ENCODE assay signal across 20 cellular contexts in the genomic region with DNA sequence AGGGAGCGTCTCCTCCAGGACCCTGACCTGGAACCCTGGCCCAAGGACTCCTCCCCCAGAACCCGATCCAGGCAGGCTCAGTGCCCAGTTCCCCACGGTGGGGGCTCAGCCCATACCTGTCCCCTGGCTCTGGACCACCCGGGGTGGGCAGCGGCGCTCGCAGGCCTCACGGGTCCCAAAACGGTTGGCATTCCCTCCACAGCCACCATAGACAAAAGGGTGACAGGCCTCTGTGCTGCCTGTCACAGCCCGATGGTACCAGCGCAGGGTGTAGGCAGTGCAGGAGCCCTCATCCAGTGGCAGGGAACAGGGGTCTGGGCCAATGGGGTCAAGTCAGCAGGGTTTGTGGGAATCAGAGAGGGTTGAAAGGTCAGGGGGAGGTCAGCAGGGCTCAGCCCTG. TPM values are rescaled to one million over a fixed set of nuclear protein-coding genes. Genes with fewer than 3 reads are reported as not detected.
DNase-seq lines count a peak whose midpoint lies in the region; ATAC-seq, FAIRE-seq and TF ChIP-seq lines count a peak whose summit lies in the region.
"Had no signal": no experiment of that assay in that cellular context is flagged by ENCODE, and none has a peak within 500 bp of the region (broad histone marks: within the 10 kb centered on the region; RNA-seq: fewer than 3 reads in every experiment).

No MANE protein-coding gene starts in this region.

- H3K4me3 Mint-ChIP-seq in HFFc6 (no peak overlapping the region), astrocyte (ENCODE audit: unreplicated experiment) (no peak overlapping the region), neural progenitor cell (no peak overlapping the region)
- H3K4me3 Mint-ChIP-seq in naive thymus-derived CD8-positive, alpha-beta T cell, result no peak overlapping the region
- H3K4me3 Mint-ChIP-seq: activated B cell treated with CpG ODN at 0.5 μM for 24 hours, H9 had no signal

- H3K36me3 Mint-ChIP-seq in HFFc6 (ENCODE audit: low read depth) (peaks cover 22% of the 10 kb centered on the region), astrocyte (ENCODE audit: low read depth, unreplicated experiment) (peaks cover 15% of the 10 kb centered on the region), neural progenitor cell (peaks cover 4% of the 10 kb centered on the region)
- H3K36me3 Mint-ChIP-seq in naive thymus-derived CD8-positive, alpha-beta T cell, result no peaks in the 10 kb centered on the region

- H3K27me3 Mint-ChIP-seq in HFFc6 (ENCODE audit: insufficient read depth) (peaks cover 13% of the 10 kb centered on the region), astrocyte (ENCODE audit: low read depth, unreplicated experiment) (no peaks in the 10 kb centered on the region), neural progenitor cell (ENCODE audit: insufficient read depth, low read depth) (peaks cover 6% of the 10 kb centered on the region)
- H3K27me3 Mint-ChIP-seq in naive thymus-derived CD8-positive, alpha-beta T cell, result no peaks in the 10 kb centered on the region
- H3K27me3 Mint-ChIP-seq: activated B cell treated with CpG ODN at 0.5 μM for 24 hours; effector memory CD8-positive, alpha-beta T cell had no signal

- H2AFZ ChIP-seq in astrocyte (ENCODE audit: low read depth, low read length) (no peak overlapping the region), neural progenitor cell (replicated peaks) (no peak overlapping the region)

- H3K27ac Mint-ChIP-seq in HFFc6 (peak overlapping the region; percentile 97), astrocyte (ENCODE audit: unreplicated experiment) (no peak overlapping the region), neural progenitor cell (no peak overlapping the region)
- no peak overlapping the region for H3K27ac Mint-ChIP-seq in naive thymus-derived CD8-positive, alpha-beta T cell
- H3K27ac Mint-ChIP-seq: activated B cell treated with CpG ODN at 0.5 μM for 24 hours had no signal

- H3K27ac ChIP-seq in astrocyte (ENCODE audit: low read depth, low read length) (peak overlapping the region; percentile 76), neural progenitor cell (no peak overlapping the region)
- H3K27ac ChIP-seq: tibial artery had no signal

- POLR2A ChIA-PET in naive thymus-derived CD8-positive, alpha-beta T cell (lab: Charles Lee), result no interaction called here

- H3K4me1 ChIP-seq in astrocyte (ENCODE audit: insufficient read depth, low read length) (peaks cover 67% of the 10 kb centered on the region), skeletal muscle satellite cell (ENCODE audit: control insufficient read depth, insufficient read depth, low read length) (peaks cover 66% of the 10 kb centered on the region), neural progenitor cell (peaks cover 30% of the 10 kb centered on the region)

- H3K79me2 ChIP-seq in astrocyte (ENCODE audit: insufficient read depth, low read length) (no peaks in the 10 kb centered on the region), neural progenitor cell (ENCODE audit: low read depth) (no peaks in the 10 kb centered on the region)

- TF ChIP-seq CTCF in HFFc6 (IDR thresholded peaks at IDR 0.05), result no peak
- no peak for TF ChIP-seq CTCF in astrocyte (IDR thresholded peaks at IDR 0.05; ENCODE audit: insufficient read depth, low read depth, low read length)
- TF ChIP-seq CTCF in neural progenitor cell (IDR thresholded peaks at IDR 0.05), result no peak

- no peak for FAIRE-seq in astrocyte (lab: Jason Lieb, UNC)
- FAIRE-seq: K562 had no signal

- no peak overlapping the region for H3K4me3 ChIP-seq in astrocyte (ENCODE audit: insufficient read depth, low read depth, low read length)
- H3K4me3 ChIP-seq in skeletal muscle satellite cell (ENCODE audit: low read length), result no peak overlapping the region
- H3K4me3 ChIP-seq in neural progenitor cell, result no peak overlapping the region
- H3K4me3 ChIP-seq: K562, lung, tibial artery had no signal

- H3K9me3 ChIP-seq in astrocyte (ENCODE audit: insufficient read depth, low read depth, low read length) (no peaks in the 10 kb centered on the region), skeletal muscle satellite cell (replicated peaks; ENCODE audit: low read length) (no peaks in the 10 kb centered on the region), neural progenitor cell (ENCODE audit: low read depth) (no peaks in the 10 kb centered on the region)
- H3K9me3 ChIP-seq: tibial artery had no signal

- H3K9ac ChIP-seq in astrocyte (ENCODE audit: low read length) (peak overlapping the region; percentile 59), skeletal muscle satellite cell (ENCODE audit: low read depth, low read length) (peak overlapping the region; percentile 78), neural progenitor cell (no peak overlapping the region)

- peak overlapping the region; percentile 51 for H3K4me2 ChIP-seq in astrocyte (ENCODE audit: low read length)
- H3K4me2 ChIP-seq in skeletal muscle satellite cell (ENCODE audit: low read length), result no peak overlapping the region
- no peak overlapping the region for H3K4me2 ChIP-seq in neural progenitor cell

- H3K36me3 ChIP-seq in astrocyte (ENCODE audit: insufficient read depth, low read length) (no peaks in the 10 kb centered on the region), skeletal muscle satellite cell (ENCODE audit: insufficient read depth, low read length) (no peaks in the 10 kb centered on the region), neural progenitor cell (no peaks in the 10 kb centered on the region)
- H3K36me3 ChIP-seq: tibial artery had no signal

- peaks cover 18% of the 10 kb centered on the region for H3F3A ChIP-seq in neural progenitor cell (ENCODE audit: low read depth)

- no peak for ATAC-seq in naive thymus-derived CD8-positive, alpha-beta T cell
- no peak for ATAC-seq in HG03280 (IDR thresholded peaks at IDR 0.05; ENCODE audit: unreplicated experiment)
- ATAC-seq: K562 had no signal

- H3K9me3 Mint-ChIP-seq in HFFc6, result no peaks in the 10 kb centered on the region; the same call in 1 of the 2 replicates
- no peaks in the 10 kb centered on the region for H3K9me3 Mint-ChIP-seq in astrocyte (ENCODE audit: unreplicated experiment)
- H3K9me3 Mint-ChIP-seq in naive thymus-derived CD8-positive, alpha-beta T cell, result no peaks in the 10 kb centered on the region
- no peaks in the 10 kb centered on the region for H3K9me3 Mint-ChIP-seq in neural progenitor cell
- H3K9me3 Mint-ChIP-seq: activated B cell treated with CpG ODN at 0.5 μM for 24 hours; effector memory CD8-positive, alpha-beta T cell; H9 had no signal

- peaks cover 75% of the 10 kb centered on the region for H3K4me1 Mint-ChIP-seq in HFFc6 (ENCODE audit: low read depth)
- H3K4me1 Mint-ChIP-seq in astrocyte (ENCODE audit: low read depth, unreplicated experiment), result peaks cover 32% of the 10 kb centered on the region
- peaks cover 0 to 19% (median 4%) of the 10 kb centered on the region in 4 donors for H3K4me1 Mint-ChIP-seq in naive thymus-derived CD8-positive, alpha-beta T cell
- peaks cover 31% of the 10 kb centered on the region for H3K4me1 Mint-ChIP-seq in neural progenitor cell

- H4K20me1 ChIP-seq in astrocyte (ENCODE audit: insufficient read depth, low read length) (peaks cover 8% of the 10 kb centered on the region), neural progenitor cell (ENCODE audit: low read depth) (no peaks in the 10 kb centered on the region)

- H3K27me3 ChIP-seq in astrocyte (ENCODE audit: insufficient read depth, low read length) (no peaks in the 10 kb centered on the region), skeletal muscle satellite cell (ENCODE audit: control insufficient read depth, insufficient read depth, low read length) (no peaks in the 10 kb centered on the region), neural progenitor cell (no peaks in the 10 kb centered on the region)
- H3K27me3 ChIP-seq: tibial artery had no signal

- DNase-seq in HFFc6 (no peak), astrocyte (ENCODE audit: low read depth) (no peak), neural progenitor cell (ENCODE audit: low spot score) (no peak)
- DNase-seq in naive thymus-derived CD8-positive, alpha-beta T cell, result no peak
- DNase-seq: activated B cell treated with CpG ODN at 0.5 μM for 24 hours; activated effector memory CD4-positive, alpha-beta T cell treated with anti-CD3 and anti-CD28 coated beads, Interleukin-2, amount 50 U/mL, for 16 hours; H9; MM.1S; NCI-H1436 treated with DMSO at 0.1 percent for 48 hours; T-helper 9 cell had no signal

RNA-seq across cellular contexts. Expression of a gene that starts 1.1 kb away (rescaled TPM):
- 1 to 10 TPM; 4.3 to 6.4 (median 5.0) TPM for total RNA-seq in HFFc6 (2021; fragmentation: NEBNext Ultra II Directional; extraction: Animal tissue kit (Norgen Biotek cat#: 25700))
- total RNA-seq in astrocyte (2.8 and 3.3 TPM in 2 replicates), neural progenitor cell (ENCODE audit: low replicate concordance) (0.34 TPM in 1 of 2 replicates, not detected in the other)
- 0.44 and 1.0 TPM in 2 replicates for total RNA-seq in skeletal muscle satellite cell (2012; rRNA removed)
- total RNA-seq in naive thymus-derived CD8-positive, alpha-beta T cell, result under 1 TPM in 1 of 2 experiments, not detected in 1; 0.25 TPM
- polyA plus RNA-seq in naive thymus-derived CD8-positive, alpha-beta T cell, result not detected
- total RNA-seq: activated B cell treated with CpG ODN at 0.5 μM for 24 hours, NCI-H460 had no signal

RNA-seq across cellular contexts. Expression of a gene that starts 8.1 kb away (rescaled TPM):
- total RNA-seq in HFFc6 (2021; fragmentation: NEBNext Ultra II Directional; extraction: Animal tissue kit (Norgen Biotek cat#: 25700)), result 10 to 100 TPM in 1 of 6 experiments, 1 to 10 TPM in 5; 7.5 to 10.5 (median 8.9) TPM
- total RNA-seq in astrocyte (27.5 and 27.8 TPM in 2 replicates), neural progenitor cell (ENCODE audit: low replicate concordance) (59.5 and 102 TPM in 2 replicates)
- 14.4 and 28.0 TPM in 2 replicates for total RNA-seq in skeletal muscle satellite cell (2012; rRNA removed)
- total RNA-seq in naive thymus-derived CD8-positive, alpha-beta T cell, result 1 to 10 TPM; 2.4 to 3.0 TPM
- polyA plus RNA-seq in naive thymus-derived CD8-positive, alpha-beta T cell, result 1 to 10 TPM; 1.1 to 3.3 (median 1.9) TPM

RNA-seq across cellular contexts. Expression of a gene that starts 30.5 kb away (rescaled TPM):
- total RNA-seq in HFFc6 (2021; fragmentation: NEBNext Ultra II Directional; extraction: Animal tissue kit (Norgen Biotek cat#: 25700)), result 100 to 1,000 TPM in 1 of 6 experiments, 10 to 100 TPM in 5; 74.9 to 113 (median 80.8) TPM
- 25.8 and 28.7 TPM in 2 replicates for total RNA-seq in astrocyte
- total RNA-seq in skeletal muscle satellite cell (2012; rRNA removed), result 7.1 and 9.6 TPM in 2 replicates
- 1 to 10 TPM; 1.6 to 1.8 TPM for total RNA-seq in naive thymus-derived CD8-positive, alpha-beta T cell
- polyA plus RNA-seq in naive thymus-derived CD8-positive, alpha-beta T cell, result under 1 TPM in 1 of 3 donors, not detected in 2; 0.27 TPM
- total RNA-seq in neural progenitor cell (ENCODE audit: low replicate concordance), result 3.0 and 13.3 TPM in 2 replicates

RNA-seq across cellular contexts. Expression of a gene that starts 44.8 kb away (rescaled TPM):
- 100 to 1,000 TPM; 254 to 322 (median 276) TPM for total RNA-seq in HFFc6 (2021; fragmentation: NEBNext Ultra II Directional; extraction: Animal tissue kit (Norgen Biotek cat#: 25700))
- total RNA-seq in astrocyte (190 and 199 TPM in 2 replicates), neural progenitor cell (ENCODE audit: low replicate concordance) (240 and 246 TPM in 2 replicates)
- total RNA-seq in skeletal muscle satellite cell (2012; rRNA removed), result 344 and 383 TPM in 2 replicates
- 10 to 100 TPM; 78.8 to 83.4 TPM for total RNA-seq in naive thymus-derived CD8-positive, alpha-beta T cell
- polyA plus RNA-seq in naive thymus-derived CD8-positive, alpha-beta T cell, result 100 to 1,000 TPM; 143 to 167 (median 151) TPM

RNA-seq across cellular contexts. Expression of a gene that starts 56.9 kb away (rescaled TPM):
- total RNA-seq in HFFc6 (2021; fragmentation: NEBNext Ultra II Directional; extraction: Animal tissue kit (Norgen Biotek cat#: 25700)), result under 1 TPM in 1 of 6 experiments, not detected in 5; 0.25 TPM
- total RNA-seq in astrocyte, result 0.36 and 0.48 TPM in 2 replicates
- total RNA-seq in skeletal muscle satellite cell (2012; rRNA removed), result 0.51 TPM in 1 of 2 replicates, not detected in the other
- total RNA-seq in naive thymus-derived CD8-positive, alpha-beta T cell, result not detected
- polyA plus RNA-seq in naive thymus-derived CD8-positive, alpha-beta T cell, result not detected
- total RNA-seq in neural progenitor cell (ENCODE audit: low replicate concordance), result not detected in 2 replicates
- total RNA-seq: activated B cell treated with CpG ODN at 0.5 μM for 24 hours, fibroblast of lung, glomerular endothelial cell, K562, kidney epithelial cell, lung, NCI-H460 had no signal
- polyA plus RNA-seq: fibroblast of lung, K562 had no signal
